In the genomic region with DNA sequence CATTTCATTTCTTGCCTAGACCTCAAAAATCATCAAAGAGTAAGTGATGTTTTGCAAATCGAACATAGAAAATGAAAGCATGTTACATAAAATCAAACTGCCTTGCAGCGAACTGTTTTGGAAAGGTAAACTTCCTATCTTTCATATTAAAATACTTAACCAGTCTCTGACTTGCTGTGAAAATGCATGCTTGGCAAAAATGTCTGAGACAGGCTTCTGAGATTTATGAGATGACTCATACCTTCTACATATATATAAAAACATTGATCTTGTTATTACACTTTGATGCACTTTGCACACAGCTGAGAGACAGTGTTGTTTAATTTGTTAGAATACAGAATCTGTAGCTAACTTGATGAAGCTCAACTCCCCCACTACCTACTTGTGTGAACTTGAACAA, we compare ENCODE assay signal across 16 cellular contexts.
A peak's percentile ranks its signal among the peaks of the same experiment; 100 is the strongest.
DNase-seq lines count a peak whose midpoint lies in the region; ATAC-seq and TF ChIP-seq lines count a peak whose summit lies in the region.
"Had no signal": no experiment of that assay in that cellular context is flagged by ENCODE, and none has a peak within 500 bp of the region (broad histone marks: within the 10 kb centered on the region; RNA-seq: fewer than 3 reads in every experiment).

No MANE protein-coding gene starts in this region.

- H3K4me1 ChIP-seq in H9 (ENCODE audit: insufficient read depth, low read length) (no peaks in the 10 kb centered on the region), tibial artery (no peaks in the 10 kb centered on the region)
- H3K4me1 ChIP-seq: left ventricle myocardium inferior, uterus had no signal

- H2BK5ac ChIP-seq in H9 (ENCODE audit: insufficient read length, low read length): no peak overlapping the region

- H3K18ac ChIP-seq in H9 (ENCODE audit: insufficient read length, low read depth, low read length): no peak overlapping the region

- no peak overlapping the region for H4K5ac ChIP-seq in H9 (ENCODE audit: insufficient read length, low read depth, low read length)

- no peaks in the 10 kb centered on the region for H3K23me2 ChIP-seq in H9 (ENCODE audit: insufficient read length, low read depth, low read length, poor library complexity, severe bottlenecking)

- H3K27ac ChIP-seq in H9 (ENCODE audit: insufficient read length, low read depth, low read length) (no peak overlapping the region), tibial artery (no peak overlapping the region)
- H3K27ac ChIP-seq: left ventricle myocardium inferior, uterus, WERI-Rb-1 had no signal

- no peak overlapping the region for H3K23ac ChIP-seq in H9 (ENCODE audit: insufficient read length, low read depth, low read length)

- no peaks in the 10 kb centered on the region for H3K36me3 ChIP-seq in tibial artery
- H3K36me3 ChIP-seq: left ventricle myocardium inferior, uterus, WERI-Rb-1 had no signal

- H3K4me2 ChIP-seq in H9 (ENCODE audit: insufficient read depth, insufficient read length, low read length): no peak overlapping the region

- peaks cover 7% of the 10 kb centered on the region for H3K4me1 Mint-ChIP-seq in T-helper 2 cell treated with Interferon-gamma antibody and Interleukin-4, amounts not matched to agents 5 μg/mL and 100 μg/mL, for 36 hours (ENCODE audit: low read depth)
- no peaks in the 10 kb centered on the region for H3K4me1 Mint-ChIP-seq in H9

- H3T11ph ChIP-seq in H9 (ENCODE audit: low read length): no peak overlapping the region

- no peaks in the 10 kb centered on the region for H3K79me1 ChIP-seq in H9 (ENCODE audit: insufficient read depth, low read depth, low read length, poor library complexity, severe bottlenecking)

- no peak for TF ChIP-seq CTCF in H9 (conservative IDR thresholded peaks at IDR 0.05)
- TF ChIP-seq CTCF in tibial artery (IDR thresholded peaks at IDR 0.05): no peak

- no peak overlapping the region for H2BK20ac ChIP-seq in H9 (ENCODE audit: low read depth, low read length, poor library complexity, severe bottlenecking)

- H4K91ac ChIP-seq in H9 (ENCODE audit: insufficient read length, low read depth, low read length): no peak overlapping the region

- no peak for ATAC-seq in GM21390 (IDR thresholded peaks at IDR 0.05; ENCODE audit: unreplicated experiment)
- ATAC-seq: naive thymus-derived CD8-positive, alpha-beta T cell had no signal

- no peak overlapping the region for H2AK5ac ChIP-seq in H9 (ENCODE audit: insufficient read length, low read length)

- no peak overlapping the region for H3K4ac ChIP-seq in H9 (ENCODE audit: low read depth, low read length)

- H3K9me3 ChIP-seq in H9 (ENCODE audit: control insufficient read depth, low read depth, low read length) (no peaks in the 10 kb centered on the region), tibial artery (no peaks in the 10 kb centered on the region)
- H3K9me3 ChIP-seq: left ventricle myocardium inferior, uterus had no signal

- no peak overlapping the region for H3K9ac ChIP-seq in H9 (ENCODE audit: extremely low read depth, insufficient read length, low read length)

- no peak overlapping the region for H2BK120ac ChIP-seq in H9 (ENCODE audit: low read depth, low read length, poor library complexity, severe bottlenecking)

- no peak overlapping the region for H2BK15ac ChIP-seq in H9 (ENCODE audit: low read depth, low read length)

- DNase-seq in A172 (ENCODE audit: low spot score) (peak; percentile 8), HT-29 (ENCODE audit: low spot score) (peak; percentile 62), fibroblast of peridontal ligament (ENCODE audit: extremely low read depth) (peak; percentile 63), H9 (no peak), NCI-H1694 (lab: John Stamatoyannopoulos, UW) (no peak), tibial artery (no peak)
- no peak for DNase-seq in T-helper 2 cell treated with Interferon-gamma antibody and Interleukin-4, amounts not matched to agents 5 μg/mL and 100 μg/mL, for 36 hours (ENCODE audit: low spot score)
- DNase-seq: cerebellar nuclear complex; left ventricle myocardium inferior; naive thymus-derived CD8-positive, alpha-beta T cell; NCI-H1048; NCI-H2171; uterus; WERI-Rb-1 had no signal

- H2AFZ ChIP-seq in H9 (ENCODE audit: low read length): no peak overlapping the region

- H3K27me3 ChIP-seq in H9 (ENCODE audit: insufficient read depth, low read length) (no peaks in the 10 kb centered on the region), tibial artery (no peaks in the 10 kb centered on the region)
- H3K27me3 ChIP-seq: uterus had no signal

- H3K4me3 ChIP-seq in tibial artery: no peak overlapping the region
- H3K4me3 ChIP-seq: left ventricle myocardium inferior, uterus had no signal

- intact Hi-C loops in tibial artery (cut with DNase I; ENCODE audit: low total_unique reads): no loop called here

- H3K4me3 Mint-ChIP-seq in T-helper 2 cell treated with Interferon-gamma antibody and Interleukin-4, amounts not matched to agents 5 μg/mL and 100 μg/mL, for 36 hours: peak overlapping the region; percentile 70
- H3K4me3 Mint-ChIP-seq in H9: no peak overlapping the region
- H3K4me3 Mint-ChIP-seq: naive thymus-derived CD8-positive, alpha-beta T cell had no signal

- no peak overlapping the region for H4K8ac ChIP-seq in H9 (replicated peaks; ENCODE audit: insufficient read length, low read depth, low read length)

- no peaks in the 10 kb centered on the region for H3K9me3 Mint-ChIP-seq in T-helper 2 cell treated with Interferon-gamma antibody and Interleukin-4, amounts not matched to agents 5 μg/mL and 100 μg/mL, for 36 hours
- H3K9me3 Mint-ChIP-seq in H9: no peaks in the 10 kb centered on the region

- peaks cover 22% of the 10 kb centered on the region for H3K27me3 Mint-ChIP-seq in T-helper 2 cell treated with Interferon-gamma antibody and Interleukin-4, amounts not matched to agents 5 μg/mL and 100 μg/mL, for 36 hours (ENCODE audit: low read depth)
- no peaks in the 10 kb centered on the region for H3K27me3 Mint-ChIP-seq in H9 (ENCODE audit: low read depth)
- H3K27me3 Mint-ChIP-seq: naive thymus-derived CD8-positive, alpha-beta T cell had no signal

- no peaks in the 10 kb centered on the region for H4K20me1 ChIP-seq in H9 (ENCODE audit: control insufficient read depth, insufficient read depth, insufficient read length)

- peak overlapping the region; percentile 58 for H3K27ac Mint-ChIP-seq in T-helper 2 cell treated with Interferon-gamma antibody and Interleukin-4, amounts not matched to agents 5 μg/mL and 100 μg/mL, for 36 hours
- H3K27ac Mint-ChIP-seq in H9: no peak overlapping the region
- H3K27ac Mint-ChIP-seq: activated naive CD4-positive, alpha-beta T cell treated with anti-CD3 and anti-CD28 coated beads, Interleukin-2, amount 50 U/mL, for 72 hours; naive thymus-derived CD8-positive, alpha-beta T cell had no signal

- WGBS in H9 (ENCODE audit: extremely low coverage, insufficient read length, low lambda C conversion rate): no CpG with 5 or more reads among the region's 2 CpGs

- H3K36me3 Mint-ChIP-seq in T-helper 2 cell treated with Interferon-gamma antibody and Interleukin-4, amounts not matched to agents 5 μg/mL and 100 μg/mL, for 36 hours (ENCODE audit: low read depth): no peaks in the 10 kb centered on the region
- H3K36me3 Mint-ChIP-seq in H9 (ENCODE audit: insufficient read depth in 1 of 3, low read depth in 3 of 3): no peaks in the 10 kb centered on the region
- H3K36me3 Mint-ChIP-seq: activated naive CD4-positive, alpha-beta T cell treated with anti-CD3 and anti-CD28 coated beads, Interleukin-2, amount 50 U/mL, for 72 hours; naive thymus-derived CD8-positive, alpha-beta T cell had no signal

- H3K56ac ChIP-seq in H9 (ENCODE audit: insufficient read length, low read depth, low read length): no peak overlapping the region

- no peak overlapping the region for H3K14ac ChIP-seq in H9 (ENCODE audit: insufficient read depth, low read length)

- no peaks in the 10 kb centered on the region for H3K79me2 ChIP-seq in H9 (ENCODE audit: insufficient read depth, low read length)

- no peak overlapping the region for H2BK12ac ChIP-seq in H9 (ENCODE audit: insufficient read length, low read depth, low read length)

Comparison
In these comparisons a context has a peak if more than half of its experiments do, and no peak if none do; other contexts are left out.
1. DNase-seq: peak in A172 (single experiment), HT-29 (single experiment) and fibroblast of peridontal ligament (single experiment); none in T-helper 2 cell treated with Interferon-gamma antibody and Interleukin-4, amounts not matched to agents 5 μg/mL and 100 μg/mL, for 36 hours (single experiment), H9 (single experiment), NCI-H1694 (single experiment) and tibial artery (0 of 2).